Comparison of ENCODE assay signal across 14 cellular contexts in genomic region chr3:195194559-195195161, GRCh38.
A peak's percentile ranks its signal among the peaks of the same experiment; 100 is the strongest.
DNase-seq lines count a peak whose midpoint lies in the region; ATAC-seq and TF ChIP-seq lines count a peak whose summit lies in the region.
"Had no signal": no experiment of that assay in that cellular context is flagged by ENCODE, and none has a peak within 500 bp of the region (broad histone marks: within the 10 kb centered on the region; RNA-seq: fewer than 3 reads in every experiment).

No MANE protein-coding gene starts in this region.

- peaks cover 10% of the 10 kb centered on the region for H4K20me1 ChIP-seq in BLaER1

- DNase-seq in EH (ENCODE audit: low read depth): peak; percentile 31
- peak; percentile 51 for DNase-seq in SK-N-MC (ENCODE audit: low read depth, low spot score)
- peak; percentile 29 for DNase-seq in foreskin melanocyte
- DNase-seq in NCI-H128 (lab: John Stamatoyannopoulos, UW; ENCODE audit: unreplicated experiment): no peak
- DNase-seq in stomach: no peak
- no peak for DNase-seq in T-helper 9 cell
- DNase-seq: activated CD4-positive, alpha-beta T cell treated with anti-CD3 and anti-CD28 coated beads, Interleukin-2, amount 50 U/mL, for 4 hours; DMS 273 treated with DMSO at 0.1 percent for 48 hours; left cardiac atrium had no signal

- TF ChIP-seq POLR2A in stomach (IDR thresholded peaks at IDR 0.05): no peak

- H3K9ac ChIP-seq in BLaER1 (no peak overlapping the region), SK-N-MC (ENCODE audit: insufficient read length) (peak overlapping the region; percentile 58)

- H3K27me3 ChIP-seq in BLaER1 (no peaks in the 10 kb centered on the region), stomach (no peaks in the 10 kb centered on the region)
- H3K27me3 ChIP-seq: ovary, upper lobe of left lung had no signal

- TF ChIP-seq EP300 in stomach (IDR thresholded peaks at IDR 0.05): no peak

- intact Hi-C loops in stomach (cut with DNase I; ENCODE audit: low total_unique reads): no loop called here

- peak overlapping the region; percentile 65 for H3K4me2 ChIP-seq in BLaER1

- ATAC-seq in GM19467 (IDR thresholded peaks at IDR 0.05; ENCODE audit: unreplicated experiment): no peak
- ATAC-seq: SK-N-SH treated with all-trans-retinoic acid at 6 μM for 48 hours had no signal

- no peak overlapping the region for H3K27ac ChIP-seq in BLaER1
- peak overlapping the region; percentile 91 for H3K27ac ChIP-seq in SK-N-MC
- H3K27ac ChIP-seq in stomach: peak overlapping the region in 1 of 5 donors; percentile 46
- H3K27ac ChIP-seq: ovary had no signal

- whole genome bisulfite sequencing in stomach, 5 donors: 57 to 76% (median 71%) methylated on average over 8 of the region's 8 CpGs

- H3K36me3 ChIP-seq in BLaER1 (peaks cover 7% of the 10 kb centered on the region; the same call in 1 of the 2 replicates), SK-N-MC (ENCODE audit: insufficient read depth, low read length) (peaks cover 4% of the 10 kb centered on the region; the same call in 1 of the 2 replicates), stomach (no peaks in the 10 kb centered on the region)
- H3K36me3 ChIP-seq: ovary, upper lobe of left lung had no signal

- H3K4me3 ChIP-seq in BLaER1: no peak overlapping the region
- peak overlapping the region; percentile 71 for H3K4me3 ChIP-seq in SK-N-MC
- H3K4me3 ChIP-seq in stomach: no peak overlapping the region
- H3K4me3 ChIP-seq: ovary, upper lobe of left lung had no signal

- no peak for TF ChIP-seq CTCF in stomach (IDR thresholded peaks at IDR 0.05)

- peaks cover 25% of the 10 kb centered on the region for H3K9me3 ChIP-seq in BLaER1
- peaks cover 14% of the 10 kb centered on the region; the same call in 1 of the 2 replicates for H3K9me3 ChIP-seq in SK-N-MC (ENCODE audit: low read depth, low read length)
- H3K9me3 ChIP-seq in stomach: peaks cover 0 to 14% (median 7%) of the 10 kb centered on the region in 4 donors

- peaks cover 24% of the 10 kb centered on the region for H3K4me1 ChIP-seq in BLaER1
- peaks cover 0 to 17% (median 10%) of the 10 kb centered on the region in 4 donors for H3K4me1 ChIP-seq in stomach

Comparison
In these comparisons a context has a peak if more than half of its experiments do, and no peak if none do; other contexts are left out.
1. DNase-seq: peak in EH (single experiment), SK-N-MC (single experiment) and foreskin melanocyte (single experiment); none in NCI-H128 (single experiment), stomach (single experiment) and T-helper 9 cell (single experiment).